In genomic region chr3:16464499-16465150, GRCh38 we compare ENCODE assay signal across 19 cellular contexts. TPM values are rescaled to one million over a fixed set of nuclear protein-coding genes. Genes with fewer than 3 reads are reported as not detected.
DNase-seq lines count a peak whose midpoint lies in the region; ATAC-seq and TF ChIP-seq lines count a peak whose summit lies in the region.
"Had no signal": no experiment of that assay in that cellular context is flagged by ENCODE, and none has a peak within 500 bp of the region (broad histone marks: within the 10 kb centered on the region; RNA-seq: fewer than 3 reads in every experiment).

No MANE protein-coding gene starts in this region.

- H3K27me3 Mint-ChIP-seq in natural killer cell (ENCODE audit: low read depth in 2 of 2): no peaks in the 10 kb centered on the region
- H3K27me3 Mint-ChIP-seq: activated CD4-positive, alpha-beta memory T cell treated with anti-CD3 and anti-CD28 coated beads, Interleukin-2, amount 10 ng/mL, durations not matched to agents 7 days and 5 days had no signal

- in situ Hi-C loops in astrocyte of the spinal cord (cut with HindIII; ENCODE audit: low sequenced_read_pairs): no loop called here

- H3K27ac Mint-ChIP-seq in natural killer cell: peak overlapping the region; percentile 81 to 85
- H3K27ac Mint-ChIP-seq: activated CD4-positive, alpha-beta memory T cell treated with anti-CD3 and anti-CD28 coated beads, Interleukin-2, amount 10 ng/mL, durations not matched to agents 7 days and 5 days; progenitor cell of endocrine pancreas had no signal

- ATAC-seq in natural killer cell (no peak), HG02571 (IDR thresholded peaks at IDR 0.05; ENCODE audit: unreplicated experiment) (no peak)

- no peak overlapping the region for H3K4me3 ChIP-seq in astrocyte of the spinal cord (ENCODE audit: low read depth, low read length)
- H3K4me3 ChIP-seq: BLaER1, HAP-1, PC-9, stomach had no signal

- H3K4me1 Mint-ChIP-seq in natural killer cell: peaks cover 57 to 68% of the 10 kb centered on the region in 2 donors

- H3K4me3 Mint-ChIP-seq in natural killer cell: peak overlapping the region; percentile 72
- H3K4me3 Mint-ChIP-seq: activated CD4-positive, alpha-beta memory T cell treated with anti-CD3 and anti-CD28 coated beads, Interleukin-2, amount 10 ng/mL, durations not matched to agents 7 days and 5 days had no signal

- H3K9me3 Mint-ChIP-seq in natural killer cell: no peaks in the 10 kb centered on the region
- H3K9me3 Mint-ChIP-seq: activated CD4-positive, alpha-beta memory T cell treated with anti-CD3 and anti-CD28 coated beads, Interleukin-2, amount 10 ng/mL, durations not matched to agents 7 days and 5 days had no signal

- no peaks in the 10 kb centered on the region for H3K36me3 Mint-ChIP-seq in natural killer cell

- no peak for TF ChIP-seq CTCF in astrocyte of the spinal cord (IDR thresholded peaks at IDR 0.05; ENCODE audit: low read depth, low read length)
- TF ChIP-seq CTCF in natural killer cell (IDR thresholded peaks at IDR 0.05): no peak

- intact Hi-C loops in natural killer cell (cut with micrococcal nuclease): loop anchor here (5.0 kb wide), 1 partner anchor 33 kb away; no protein-coding TSS in a partner anchor
- intact Hi-C loops in posterior vena cava (cut with DNase I): no loop called here

- DNase-seq in NCI-H1105 treated with DMSO at 0.1 percent for 48 hours (lab: John Stamatoyannopoulos, UW) (peak; percentile 2), NCI-H1105 (lab: John Stamatoyannopoulos, UW) (no peak), GM04503 (ENCODE audit: low read depth) (peak; percentile 53), astrocyte of the spinal cord (ENCODE audit: low read depth, low spot score) (peak; percentile 40), natural killer cell (no peak), posterior vena cava (ENCODE audit: low spot score) (no peak)
- DNase-seq in activated CD4-positive, CD25-positive, alpha-beta regulatory T cell (lab: John Stamatoyannopoulos, UW): no peak
- DNase-seq: activated CD4-positive, alpha-beta memory T cell treated with anti-CD3 and anti-CD28 coated beads, Interleukin-2, amount 10 ng/mL, durations not matched to agents 7 days and 5 days; amniotic stem cell; effector CD4-positive, alpha-beta T cell; kidney; mammary epithelial cell; NCI-H774; PC-9; stomach had no signal

RNA-seq across cellular contexts. Expression of gene RFTN1, which starts 48.9 kb away (rescaled TPM):
- total RNA-seq in natural killer cell: 100 to 1,000 TPM; 112 to 135 (median 115) TPM
- total RNA-seq in posterior vena cava: 100 to 1,000 TPM in 1 of 2 donors, 10 to 100 TPM in 1; 72.2 to 102 TPM

Comparison
In these comparisons a context has a peak if more than half of its experiments do, and no peak if none do; other contexts are left out.
1. DNase-seq: peak in NCI-H1105 treated with DMSO at 0.1 percent for 48 hours (single experiment), GM04503 (single experiment) and astrocyte of the spinal cord (single experiment); none in NCI-H1105 (single experiment), natural killer cell (single experiment), posterior vena cava (single experiment) and activated CD4-positive, CD25-positive, alpha-beta regulatory T cell (0 of 4).